In genomic region chr11:43997022-43997665, GRCh38 we compare ENCODE assay signal across 30 cellular contexts.
A peak's percentile ranks its signal among the peaks of the same experiment; 100 is the strongest.
DNase-seq lines count a peak whose midpoint lies in the region; ATAC-seq and TF ChIP-seq lines count a peak whose summit lies in the region.
"Had no signal": no experiment of that assay in that cellular context is flagged by ENCODE, and none has a peak within 500 bp of the region (broad histone marks: within the 10 kb centered on the region; RNA-seq: fewer than 3 reads in every experiment).

No MANE protein-coding gene starts in this region.

- no peak for TF ChIP-seq CTCF in coronary artery (IDR thresholded peaks at IDR 0.05)

- DNase-seq in activated CD8-positive, alpha-beta memory T cell treated with anti-CD3 and anti-CD28 coated beads, Interleukin-2, amount 50 U/mL, for 48 hours, result peak; percentile 10
- no peak for DNase-seq in activated CD8-positive, alpha-beta memory T cell treated with anti-CD3 and anti-CD28 coated beads for 24 hours
- DNase-seq in NCI-H2171 (lab: John Stamatoyannopoulos, UW) (peak; percentile 63), coronary artery (ENCODE audit: low spot score) (peak; percentile 17), NCI-H82 treated with DMSO at 0.1 percent for 48 hours (lab: John Stamatoyannopoulos, UW; ENCODE audit: unreplicated experiment) (no peak), DMS53 treated with DMSO at 0.1 percent for 48 hours (lab: John Stamatoyannopoulos, UW; ENCODE audit: unreplicated experiment) (no peak)
- DNase-seq in stimulated activated CD4-positive, alpha-beta T cell treated with anti-CD3 and anti-CD28 coated beads, Interleukin-15, amount 100 ng/mL, for 24 hours, result no peak
- DNase-seq: activated CD8-positive, alpha-beta T cell treated with anti-CD3 and anti-CD28 coated beads for 36 hours; amygdala; CD4-positive, alpha-beta T cell; effector memory CD4-positive, alpha-beta T cell; HFFc6; hypothalamus; immature natural killer cell; KBM-7; left cardiac atrium; NCI-H1092; NCI-H1930; NCI-H226; NCI-H526 treated with DMSO at 0.1 percent for 48 hours; pancreas; retina; SHP77 treated with DMSO at 0.1 percent for 48 hours; small intestine; stimulated activated CD4-positive, alpha-beta T cell treated with anti-CD3 and anti-CD28 coated beads, Interleukin-1b, Interleukin-23, amount 100 ng/mL, for 48 hours; stimulated activated naive CD8-positive, alpha-beta T cell treated with anti-CD3 and anti-CD28 coated beads, Interleukin-15, amount 100 ng/mL, for 72 hours had no signal

- no peak for ATAC-seq in HG03025 (IDR thresholded peaks at IDR 0.05; ENCODE audit: low FRiP score, unreplicated experiment)
- ATAC-seq: activated CD8-positive, alpha-beta T cell treated with anti-CD3 and anti-CD28 coated beads for 36 hours; activated naive CD4-positive, alpha-beta T cell treated with anti-CD3 and anti-CD28 coated beads, Interleukin-2, amount 50 U/mL, for 72 hours; GM23338; left cardiac atrium; pancreas; stimulated activated naive CD8-positive, alpha-beta T cell treated with anti-CD3 and anti-CD28 coated beads, Interleukin-15, amount 100 ng/mL, for 72 hours had no signal

- no peak overlapping the region for H3K4me3 ChIP-seq in coronary artery
- H3K4me3 ChIP-seq: GM23338, pancreas, thoracic aorta had no signal

- H3K27ac ChIP-seq in coronary artery, result no peak overlapping the region
- H3K27ac ChIP-seq: pancreas, thoracic aorta had no signal

Comparison
In these comparisons a context has a peak if more than half of its experiments do, and no peak if none do; other contexts are left out.
1. DNase-seq: peak in activated CD8-positive, alpha-beta memory T cell treated with anti-CD3 and anti-CD28 coated beads, Interleukin-2, amount 50 U/mL, for 48 hours (single experiment), NCI-H2171 (single experiment) and coronary artery (single experiment); none in activated CD8-positive, alpha-beta memory T cell treated with anti-CD3 and anti-CD28 coated beads for 24 hours (single experiment), NCI-H82 treated with DMSO at 0.1 percent for 48 hours (single experiment), DMS53 treated with DMSO at 0.1 percent for 48 hours (single experiment) and stimulated activated CD4-positive, alpha-beta T cell treated with anti-CD3 and anti-CD28 coated beads, Interleukin-15, amount 100 ng/mL, for 24 hours (single experiment).